ENCODE assay signal across 15 cellular contexts in the genomic region with DNA sequence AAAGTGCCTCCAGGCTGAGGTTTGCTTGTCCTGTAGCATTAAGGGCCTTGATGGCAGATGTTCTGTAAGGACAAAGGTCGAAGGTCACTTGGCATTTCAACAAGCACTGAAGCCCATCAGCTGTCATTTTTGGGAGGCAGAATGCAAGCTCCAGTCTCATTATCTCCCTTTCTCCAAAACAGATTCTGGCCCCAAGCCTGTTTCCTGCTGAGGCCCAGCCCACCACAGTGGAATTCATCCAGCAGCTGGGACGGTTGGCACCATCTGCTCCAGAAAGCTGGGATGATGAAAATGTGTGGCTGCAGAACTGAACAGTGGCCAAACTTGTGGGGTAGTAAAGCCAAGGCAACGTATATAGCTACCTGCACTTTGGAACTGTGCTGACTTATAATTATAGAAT. TPM values are rescaled to one million over a fixed set of nuclear protein-coding genes. Genes with fewer than 3 reads are reported as not detected.
DNase-seq lines count a peak whose midpoint lies in the region; ATAC-seq and TF ChIP-seq lines count a peak whose summit lies in the region.
"Had no signal": no experiment of that assay in that cellular context is flagged by ENCODE, and none has a peak within 500 bp of the region (broad histone marks: within the 10 kb centered on the region; RNA-seq: fewer than 3 reads in every experiment).

No MANE protein-coding gene starts in this region.

- H3K79me2 ChIP-seq in GM23248 (ENCODE audit: insufficient read depth) = no peaks in the 10 kb centered on the region
- no peaks in the 10 kb centered on the region for H3K79me2 ChIP-seq in PC-3 (ENCODE audit: low read length)

- TF ChIP-seq CTCF in PC-3 (conservative IDR thresholded peaks at IDR 0.05; ENCODE audit: low read depth, low read length) = no peak
- TF ChIP-seq CTCF in fibroblast of pulmonary artery (IDR thresholded peaks at IDR 0.05; ENCODE audit: low read length, missing control alignments) = no peak
- TF ChIP-seq CTCF in ovary (IDR thresholded peaks at IDR 0.05) = no peak

- intact Hi-C loops in PC-3 (cut with micrococcal nuclease) = no loop called here
- intact Hi-C loops in ovary (cut with DNase I) = no loop called here
- intact Hi-C loops in activated naive CD4-positive, alpha-beta T cell treated with anti-CD3 and anti-CD28 coated beads for 36 hours (cut with micrococcal nuclease) = no loop called here

- H3K27ac ChIP-seq in GM23248 (no peak overlapping the region), PC-3 (ENCODE audit: low read length) (no peak overlapping the region), ovary (no peak overlapping the region)
- H3K27ac ChIP-seq: body of pancreas, thyroid gland had no signal

- no peak overlapping the region for H3K27ac Mint-ChIP-seq in activated naive CD4-positive, alpha-beta T cell treated with anti-CD3 and anti-CD28 coated beads for 36 hours
- H3K27ac Mint-ChIP-seq: activated CD4-positive, alpha-beta T cell treated with anti-CD3 and anti-CD28 coated beads, Interleukin-2, amount 10 ng/mL, durations not matched to agents 24 days and 14 days; activated T-helper 1 cell treated with anti-CD3 and anti-CD28 coated beads, Interleukin-12 subunit alpha, Interleukin-12 subunit beta, Interleukin-2, Interleukin-4 antibody, amounts not matched to agents 30 ng/mL and 10 ng/mL and 1 ng/mL, durations not matched to agents 14 hours and 24 hours and 36 hours had no signal

- CTCF ChIA-PET in PC-3 (lab: Charles Lee) = no interaction called here
- CTCF ChIA-PET in activated naive CD4-positive, alpha-beta T cell treated with anti-CD3 and anti-CD28 coated beads for 36 hours (lab: Charles Lee) = no interaction called here

- BruUV-seq in PC-3 (replicated peaks; lab: Mats Ljungman, UMichigan) = no TSS peak

- H3K4me2 ChIP-seq in GM23248 (ENCODE audit: unreplicated experiment) (no peak overlapping the region), PC-3 (ENCODE audit: low read length) (no peak overlapping the region)

- H3F3A ChIP-seq in GM23248 (ENCODE audit: insufficient read depth) = peaks cover 4% of the 10 kb centered on the region; the same call in 1 of the 2 replicates
- H3F3A ChIP-seq in PC-3 (ENCODE audit: low read length, unreplicated experiment) = no peaks in the 10 kb centered on the region

- WGBS in GM23248 (ENCODE audit: low coverage in 1 of 2, low lambda C conversion rate in 2 of 2, missing lambda C conversion rate in 2 of 2), 2 experiments = 38 to 48% methylated on average over 3 of the region's 3 CpGs
- WGBS in ovary, 3 donors = 16 to 35% (median 24%) methylated on average over 3 of the region's 3 CpGs

- H3K27me3 ChIP-seq in GM23248 (replicated peaks; ENCODE audit: insufficient read depth) (no peaks in the 10 kb centered on the region), PC-3 (ENCODE audit: low read length) (no peaks in the 10 kb centered on the region), ovary (no peaks in the 10 kb centered on the region)
- H3K27me3 ChIP-seq: body of pancreas, thyroid gland had no signal

- H3K4me1 ChIP-seq in GM23248 (ENCODE audit: insufficient read depth) (0 out of 2 replicates have a peak, but pooled peaks cover 3% of the 10 kb centered on the region), PC-3 (ENCODE audit: insufficient read depth, low read length) (no peaks in the 10 kb centered on the region), ovary (ENCODE audit: insufficient read depth) (peaks cover 2% of the 10 kb centered on the region)
- H3K4me1 ChIP-seq: thyroid gland had no signal

- in situ Hi-C loops in GM23248 (cut with MboI) = no loop called here

- no peak overlapping the region for H3K4me3 ChIP-seq in GM23248
- no peak overlapping the region for H3K4me3 ChIP-seq in PC-3 (ENCODE audit: low read length)
- H3K4me3 ChIP-seq in fibroblast of pulmonary artery (replicated peaks; ENCODE audit: low read depth, low read length) = no peak overlapping the region
- H3K4me3 ChIP-seq in ovary = no peak overlapping the region
- H3K4me3 ChIP-seq: body of pancreas, GM12878, thyroid gland had no signal

- no peaks in the 10 kb centered on the region for H4K20me1 ChIP-seq in GM23248 (ENCODE audit: insufficient read depth)
- H4K20me1 ChIP-seq in PC-3 (ENCODE audit: low read length) = no peaks in the 10 kb centered on the region

- H3K4me3 Mint-ChIP-seq in activated naive CD4-positive, alpha-beta T cell treated with anti-CD3 and anti-CD28 coated beads for 36 hours = no peak overlapping the region
- H3K4me3 Mint-ChIP-seq: activated CD4-positive, alpha-beta T cell treated with anti-CD3 and anti-CD28 coated beads, Interleukin-2, amount 10 ng/mL, durations not matched to agents 24 days and 14 days; activated T-helper 1 cell treated with anti-CD3 and anti-CD28 coated beads, Interleukin-12 subunit alpha, Interleukin-12 subunit beta, Interleukin-2, Interleukin-4 antibody, amounts not matched to agents 30 ng/mL and 10 ng/mL and 1 ng/mL, durations not matched to agents 14 hours and 24 hours and 36 hours had no signal

- TF ChIP-seq EP300 in ovary (IDR thresholded peaks at IDR 0.05) = no peak

- H3K9me3 ChIP-seq in GM23248 (ENCODE audit: low read depth) (no peaks in the 10 kb centered on the region), PC-3 (ENCODE audit: low read length) (no peaks in the 10 kb centered on the region), ovary (no peaks in the 10 kb centered on the region)
- H3K9me3 ChIP-seq: body of pancreas, thyroid gland had no signal

- H3K36me3 ChIP-seq in GM23248 (ENCODE audit: low read depth) = 0 out of 2 replicates have a peak, but pooled peaks cover 5% of the 10 kb centered on the region
- H3K36me3 ChIP-seq in PC-3 (ENCODE audit: low read depth, low read length) = no peaks in the 10 kb centered on the region
- no peaks in the 10 kb centered on the region for H3K36me3 ChIP-seq in ovary

- H2AFZ ChIP-seq in GM23248 = no peak overlapping the region
- H2AFZ ChIP-seq in PC-3 (ENCODE audit: low read length) = no peak overlapping the region

- peaks cover 22% of the 10 kb centered on the region for H3K36me3 Mint-ChIP-seq in activated naive CD4-positive, alpha-beta T cell treated with anti-CD3 and anti-CD28 coated beads for 36 hours (ENCODE audit: low read depth)

- H3K9me3 Mint-ChIP-seq in activated naive CD4-positive, alpha-beta T cell treated with anti-CD3 and anti-CD28 coated beads for 36 hours = no peaks in the 10 kb centered on the region
- H3K9me3 Mint-ChIP-seq: activated CD4-positive, alpha-beta T cell treated with anti-CD3 and anti-CD28 coated beads, Interleukin-2, amount 10 ng/mL, durations not matched to agents 24 days and 14 days; activated T-helper 1 cell treated with anti-CD3 and anti-CD28 coated beads, Interleukin-12 subunit alpha, Interleukin-12 subunit beta, Interleukin-2, Interleukin-4 antibody, amounts not matched to agents 30 ng/mL and 10 ng/mL and 1 ng/mL, durations not matched to agents 14 hours and 24 hours and 36 hours had no signal

- ATAC-seq in PC-3 = peak; percentile 67
- ATAC-seq: body of pancreas, GM12878 had no signal

- no peaks in the 10 kb centered on the region for H3K4me1 Mint-ChIP-seq in activated naive CD4-positive, alpha-beta T cell treated with anti-CD3 and anti-CD28 coated beads for 36 hours (ENCODE audit: low read depth)
- H3K4me1 Mint-ChIP-seq: activated CD4-positive, alpha-beta T cell treated with anti-CD3 and anti-CD28 coated beads, Interleukin-2, amount 10 ng/mL, durations not matched to agents 24 days and 14 days had no signal

- H3K9me2 ChIP-seq in GM23248 (ENCODE audit: insufficient read depth) (no peaks in the 10 kb centered on the region), PC-3 (replicated peaks; ENCODE audit: low read length) (no peaks in the 10 kb centered on the region)

- POLR2A ChIA-PET in PC-3 (lab: Charles Lee; ENCODE audit: unreplicated experiment) = no interaction called here

- H3K27me3 Mint-ChIP-seq in activated naive CD4-positive, alpha-beta T cell treated with anti-CD3 and anti-CD28 coated beads for 36 hours (ENCODE audit: low read depth) = no peaks in the 10 kb centered on the region
- H3K27me3 Mint-ChIP-seq: activated CD4-positive, alpha-beta T cell treated with anti-CD3 and anti-CD28 coated beads, Interleukin-2, amount 10 ng/mL, durations not matched to agents 24 days and 14 days had no signal

- no peak for TF ChIP-seq POLR2A in ovary (IDR thresholded peaks at IDR 0.05)

- peak; percentile 15 for DNase-seq in GM23248
- DNase-seq in PC-3 = no peak
- DNase-seq in fibroblast of pulmonary artery (ENCODE audit: low read depth) = peak; percentile 70
- peak in 3 of 5 donors; percentile 30 to 48 (median 41) for DNase-seq in ovary
- no peak for DNase-seq in GM19238 (ENCODE audit: insufficient read length, low spot score)
- no peak for DNase-seq in iPS-NIHi7 (ENCODE audit: extremely low spot score)
- no peak for DNase-seq in NCI-H187 (lab: John Stamatoyannopoulos, UW)
- DNase-seq in activated naive CD4-positive, alpha-beta T cell treated with anti-CD3 and anti-CD28 coated beads for 36 hours = no peak
- DNase-seq: activated CD4-positive, alpha-beta T cell treated with anti-CD3 and anti-CD28 coated beads, Interleukin-2, amount 10 ng/mL, durations not matched to agents 24 days and 14 days; body of pancreas; NCI-H2227 treated with DMSO at 0.1 percent for 48 hours; T-helper 1 cell; thyroid gland had no signal

- H3K9ac ChIP-seq in GM23248 = no peak overlapping the region
- no peak overlapping the region for H3K9ac ChIP-seq in PC-3 (ENCODE audit: low read length)

RNA-seq across cellular contexts. Expression of gene PPEF2, which starts 17.7 kb away (rescaled TPM):
- total RNA-seq in GM23248 (2014; rRNA removed; shearing (Covaris generic)) = not detected in 2 replicates
- polyA plus RNA-seq in GM23248 (2016; fragmentation: Nextera tagmentation; extraction: Ambion mirVana) = not detected in 2 replicates
- 0.04 TPM in 1 of 2 replicates, not detected in the other for total RNA-seq in PC-3 (2014; rRNA removed)
- total RNA-seq in ovary = not detected
- not detected for polyA plus RNA-seq in ovary
- under 1 TPM; 0.10 to 0.21 TPM for total RNA-seq in activated naive CD4-positive, alpha-beta T cell treated with anti-CD3 and anti-CD28 coated beads for 36 hours
- total RNA-seq: activated T-helper 1 cell treated with anti-CD3 and anti-CD28 coated beads, Interleukin-12 subunit alpha, Interleukin-12 subunit beta, Interleukin-2, Interleukin-4 antibody, amounts not matched to agents 30 ng/mL and 10 ng/mL and 1 ng/mL, durations not matched to agents 14 hours and 24 hours and 36 hours; body of pancreas; GM12878; thyroid gland had no signal
- polyA plus RNA-seq: GM12878 had no signal

RNA-seq across cellular contexts. Expression of gene NAAA, which starts 20.9 kb away (rescaled TPM):
- total RNA-seq in GM23248 (2014; rRNA removed; shearing (Covaris generic)) = 45.1 and 56.4 TPM in 2 replicates
- polyA plus RNA-seq in GM23248 (2016; fragmentation: Nextera tagmentation; extraction: Ambion mirVana) (34.3 and 35.7 TPM in 2 replicates), ovary (10 to 100 TPM in 1 of 2 donors, 1 to 10 TPM in 1; 6.3 to 22.9 TPM)
- total RNA-seq in PC-3 (2014; rRNA removed) (21.9 and 48.6 TPM in 2 replicates), ovary (10 to 100 TPM in 5 of 7 donors, 1 to 10 TPM in 2; 6.2 to 46.7 (median 14.1) TPM)
- 10 to 100 TPM; 24.4 to 27.1 TPM for total RNA-seq in activated naive CD4-positive, alpha-beta T cell treated with anti-CD3 and anti-CD28 coated beads for 36 hours

Comparison
In these comparisons a context has a peak if more than half of its experiments do, and no peak if none do; other contexts are left out.
1. DNase-seq: peak in GM23248 (single experiment), fibroblast of pulmonary artery (single experiment) and ovary (3 of 5); none in PC-3 (single experiment), GM19238 (single experiment), iPS-NIHi7 (single experiment), NCI-H187 (0 of 2) and activated naive CD4-positive, alpha-beta T cell treated with anti-CD3 and anti-CD28 coated beads for 36 hours (single experiment).